In the genomic region with DNA sequence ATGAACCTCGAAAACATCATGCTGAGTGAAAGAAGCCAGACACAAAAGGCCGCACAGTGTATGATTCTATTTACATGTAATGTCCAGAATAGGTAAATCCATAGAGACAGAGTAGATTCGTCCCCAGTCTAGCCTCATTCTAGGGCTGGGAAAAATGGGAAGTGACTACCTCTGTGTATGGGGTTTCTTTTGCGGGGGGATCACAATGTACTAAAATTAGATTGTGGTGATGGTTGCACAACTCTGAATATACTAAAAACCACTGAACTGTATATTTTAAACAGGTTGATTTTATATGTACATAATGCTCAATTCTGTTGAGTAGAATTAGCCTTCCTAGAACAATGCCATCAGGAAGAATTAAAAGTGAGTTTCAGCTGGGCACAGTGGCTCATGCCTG, we compare ENCODE assay signal across 18 cellular contexts.
"Had no signal": no experiment of that assay in that cellular context is flagged by ENCODE, and none has a peak within 500 bp of the region (broad histone marks: within the 10 kb centered on the region; RNA-seq: fewer than 3 reads in every experiment).

No MANE protein-coding gene starts in this region.

- H3K9me3 Mint-ChIP-seq: activated naive CD4-positive, alpha-beta T cell treated with anti-CD3 and anti-CD28 coated beads, Interleukin-2, amount 50 U/mL, for 24 hours; activated T-cell treated with anti-CD3 and anti-CD28 coated beads, Interleukin-2, amount 50 U/mL, for 24 hours; natural killer cell had no signal

- H3K36me3 Mint-ChIP-seq: activated naive CD4-positive, alpha-beta T cell treated with anti-CD3 and anti-CD28 coated beads, Interleukin-2, amount 50 U/mL, for 24 hours; natural killer cell had no signal

- DNase-seq: activated CD4-positive, alpha-beta T cell treated with anti-CD3 and anti-CD28 coated beads, Interleukin-2, amount 50 U/mL, for 4 hours; activated effector memory CD4-positive, alpha-beta T cell treated with Interleukin-2 at 50 U/mL for 16 hours; activated T-cell treated with anti-CD3 and anti-CD28 coated beads, Interleukin-2, amount 50 U/mL, for 24 hours; caudate nucleus; effector CD4-positive, alpha-beta T cell; foreskin melanocyte; heart right ventricle; mammary epithelial cell; mucosa of descending colon; natural killer cell; nucleus accumbens; right cardiac atrium; small intestine; tibial artery; uterus had no signal

- H3K4me3 ChIP-seq: coronary artery, heart right ventricle, mucosa of descending colon, tibial artery, uterus had no signal

- H3K36me3 ChIP-seq: heart right ventricle, tibial artery, uterus had no signal

- H3K27me3 Mint-ChIP-seq: activated naive CD4-positive, alpha-beta T cell treated with anti-CD3 and anti-CD28 coated beads, Interleukin-2, amount 50 U/mL, for 24 hours; activated T-cell treated with anti-CD3 and anti-CD28 coated beads, Interleukin-2, amount 50 U/mL, for 24 hours had no signal

- H3K4me3 Mint-ChIP-seq: activated naive CD4-positive, alpha-beta T cell treated with anti-CD3 and anti-CD28 coated beads, Interleukin-2, amount 50 U/mL, for 24 hours; activated T-cell treated with anti-CD3 and anti-CD28 coated beads, Interleukin-2, amount 50 U/mL, for 24 hours; natural killer cell had no signal

- H3K9me3 ChIP-seq: heart right ventricle, mucosa of descending colon, tibial artery, uterus had no signal

- H3K27ac ChIP-seq: heart right ventricle, tibial artery, uterus had no signal

- ATAC-seq: activated CD4-positive, CD25-positive, alpha-beta regulatory T cell treated with anti-CD3 and anti-CD28 coated beads, Interleukin-2, amount 50 U/mL, for 24 hours; heart right ventricle; mucosa of descending colon; natural killer cell; right cardiac atrium had no signal

- H3K27ac Mint-ChIP-seq: activated naive CD4-positive, alpha-beta T cell treated with anti-CD3 and anti-CD28 coated beads, Interleukin-2, amount 50 U/mL, for 24 hours; activated T-cell treated with anti-CD3 and anti-CD28 coated beads, Interleukin-2, amount 50 U/mL, for 24 hours; natural killer cell had no signal

- H3K27me3 ChIP-seq: heart right ventricle, tibial artery, uterus had no signal
